In genomic region chr14:75561013-75561432, GRCh38 we compare ENCODE assay signal across 8 cellular contexts. TPM values are rescaled to one million over a fixed set of nuclear protein-coding genes. Genes with fewer than 3 reads are reported as not detected.
A peak's percentile ranks its signal among the peaks of the same experiment; 100 is the strongest.
DNase-seq lines count a peak whose midpoint lies in the region; ATAC-seq, FAIRE-seq and TF ChIP-seq lines count a peak whose summit lies in the region.

No MANE protein-coding gene starts in this region.

- H3K9ac ChIP-seq in SK-N-MC (ENCODE audit: insufficient read length) (no peak overlapping the region), K562 (ENCODE audit: insufficient read depth in 1 of 2, low read depth in 2 of 2, low read length in 2 of 2) (no peak overlapping the region)

- H3K79me2 ChIP-seq in K562 (ENCODE audit: control insufficient read depth, insufficient read depth, low read length), result no peaks in the 10 kb centered on the region

- no peaks in the 10 kb centered on the region for H3K36me3 ChIP-seq in A673 (ENCODE audit: insufficient read depth, low read length, poor library complexity, severe bottlenecking)
- no peaks in the 10 kb centered on the region for H3K36me3 ChIP-seq in SK-N-MC (ENCODE audit: insufficient read depth, low read length)
- no peaks in the 10 kb centered on the region for H3K36me3 ChIP-seq in K562 (ENCODE audit: control insufficient read depth, insufficient read depth, low read length)
- H3K36me3 ChIP-seq in gastrocnemius medialis, result no peaks in the 10 kb centered on the region

- TF ChIP-seq RAD21 in K562 (CRISPR knock-in tag; conservative IDR thresholded peaks at IDR 0.05 in 1 of 2, IDR thresholded peaks at IDR 0.05 in 1 of 2), result peak; percentile 72 to 86

- no peak for TF ChIP-seq EP300 in K562 (IDR thresholded peaks at IDR 0.05; ENCODE audit: low read length)

- H3K9me3 ChIP-seq in A673 (ENCODE audit: low read depth, low read length, poor library complexity, severe bottlenecking) (no peaks in the 10 kb centered on the region), SK-N-MC (ENCODE audit: low read depth, low read length) (no peaks in the 10 kb centered on the region), K562 (replicated peaks; ENCODE audit: control insufficient read depth, insufficient read depth, low read depth, low read length) (no peaks in the 10 kb centered on the region), gastrocnemius medialis (no peaks in the 10 kb centered on the region)

- no peaks in the 10 kb centered on the region for H3K4me1 ChIP-seq in A673 (ENCODE audit: insufficient read depth, low read length, poor library complexity, severe bottlenecking)
- no peaks in the 10 kb centered on the region for H3K4me1 ChIP-seq in K562 (replicated peaks in 1 of 2; ENCODE audit: control insufficient read depth in 2 of 2, insufficient read depth in 2 of 2, low read length in 2 of 2)
- peaks cover 40 to 53% of the 10 kb centered on the region in 2 donors for H3K4me1 ChIP-seq in gastrocnemius medialis

- in situ Hi-C loops in K562 (cut with MboI) (loop anchor here (10.0 kb wide), 1 partner anchor 256 kb away; no protein-coding TSS in a partner anchor), gastrocnemius medialis (cut with MboI; ENCODE audit: low sequenced_read_pairs in 4 of 4) (no loop called here)

- H3K27me3 ChIP-seq in A673 (replicated peaks; ENCODE audit: insufficient read depth, low read depth, low read length, poor library complexity) (peaks cover 9% of the 10 kb centered on the region), K562 (ENCODE audit: control insufficient read depth in 2 of 2, insufficient read depth in 2 of 2, low read length in 2 of 2) (peaks cover 0 to 14% of the 10 kb centered on the region in 2 experiments; a peak in 2 of 5 replicates), gastrocnemius medialis (no peaks in the 10 kb centered on the region)

- H4K20me1 ChIP-seq in K562 (replicated peaks; ENCODE audit: control insufficient read depth, insufficient read depth, low read length), result no peaks in the 10 kb centered on the region; the same call in 1 of the 2 replicates

- no TSS peak for BruUV-seq in A673 (replicated peaks; lab: Mats Ljungman, UMichigan)
- no TSS peak for BruUV-seq in K562 (replicated peaks; lab: Mats Ljungman, UMichigan)

- FAIRE-seq in K562 (lab: Jason Lieb, UNC), result peak; percentile 86

- peak; percentile 88 for ATAC-seq in K562
- peak; percentile 71 to 77 for ATAC-seq in gastrocnemius medialis

- 1% methylated on average over 6 of the region's 6 CpGs for WGBS in K562 (ENCODE audit: insufficient coverage, low coverage, missing lambda C conversion rate)

- TF ChIP-seq POLR2A in K562 (conservative IDR thresholded peaks at IDR 0.05), result no peak
- TF ChIP-seq POLR2A in gastrocnemius medialis (IDR thresholded peaks at IDR 0.05), result no peak

- CTCF ChIA-PET in A673 (lab: Charles Lee) (interaction anchor here (0.6 to 1.1 kb wide), 4 partner anchors 12 to 238 kb away, joined by 3 to 6 read pairs (median 4); no protein-coding TSS in a partner anchor), K562 (lab: Yijun Ruan, JAX; ENCODE audit: low intra/inter-chr PET ratio) (interaction anchor here (1.4 to 2.7 kb wide), 2 partner anchors 72 to 254 kb away, joined by 6 to 17 read pairs; no protein-coding TSS in a partner anchor)

- TF ChIP-seq CTCF in A673 (conservative IDR thresholded peaks at IDR 0.05; ENCODE audit: low read depth, low read length) (peak; percentile 87), GM12872 (IDR thresholded peaks at IDR 0.05; ENCODE audit: insufficient read depth, low read depth, low read length) (peak; percentile 95), K562 (IDR thresholded peaks at IDR 0.05 in 2 of 3, conservative IDR thresholded peaks at IDR 0.05 in 1 of 3; ENCODE audit: insufficient read depth in 2 of 3, low read depth in 1 of 3, low read length in 3 of 3) (peak; percentile 68 to 82 (median 81)), gastrocnemius medialis (IDR thresholded peaks at IDR 0.05 in 4 of 5, conservative IDR thresholded peaks at IDR 0.05 in 1 of 5) (peak; percentile 79 to 87 (median 85))

- no peak overlapping the region for H2AFZ ChIP-seq in K562 (ENCODE audit: low read depth, low read length)

- H3K4me3 ChIP-seq in A673 (ENCODE audit: low read depth, low read length, poor library complexity, severe bottlenecking), result no peak overlapping the region
- H3K4me3 ChIP-seq in SK-N-MC, result no peak overlapping the region
- H3K4me3 ChIP-seq in K562, result no peak overlapping the region
- H3K4me3 ChIP-seq in gastrocnemius medialis, result no peak overlapping the region

- H3K9me1 ChIP-seq in K562 (ENCODE audit: control insufficient read depth, insufficient read depth, low read length), result no peaks in the 10 kb centered on the region

- DNase-seq in A673 (ENCODE audit: low spot score), result peak; percentile 64
- DNase-seq in MV-4-11 (lab: John Stamatoyannopoulos, UW), result peak; percentile 17
- DNase-seq in SK-N-MC (ENCODE audit: low read depth, low spot score), result peak; percentile 24
- peak; percentile 62 to 81 (median 74) for DNase-seq in K562 (ENCODE audit: extremely low read depth in 1 of 4, low spot score in 3 of 4)
- DNase-seq in hippocampal formation (lab: John Stamatoyannopoulos, UW), result peak; percentile 28 to 43
- peak; percentile 83 to 92 for DNase-seq in gastrocnemius medialis
- no peak for DNase-seq in NOMO-1 (lab: John Stamatoyannopoulos, UW; ENCODE audit: unreplicated experiment in 2 of 2)

- no peak overlapping the region for H3K4me2 ChIP-seq in K562 (ENCODE audit: insufficient read depth, low read length)

- intact Hi-C loops in A673 (cut with micrococcal nuclease; ENCODE audit: unreplicated experiment) (loop anchor here (2.0 to 10.0 kb wide), 2 partner anchors 254 to 436 kb away; partner anchors contain the start of gene NEK9), K562 (cut with micrococcal nuclease) (loop anchor here (1.0 to 2.0 kb wide), 3 partner anchors 42 to 254 kb away; no protein-coding TSS in a partner anchor), gastrocnemius medialis (cut with DNase I; ENCODE audit: low total_unique reads) (loop anchor here (1.0 to 5.0 kb wide), 5 partner anchors 26 to 258 kb away; no protein-coding TSS in a partner anchor)

- no peak overlapping the region for H3K27ac ChIP-seq in A673 (ENCODE audit: low read depth, low read length, poor library complexity, severe bottlenecking)
- no peak overlapping the region for H3K27ac ChIP-seq in SK-N-MC
- H3K27ac ChIP-seq in K562 (ENCODE audit: extremely low read depth, low read depth, low read length), result no peak overlapping the region
- H3K27ac ChIP-seq in gastrocnemius medialis, result peak overlapping the region in 3 of 4 donors; percentile 35 to 89 (median 84)

- POLR2A ChIA-PET in A673 (lab: Charles Lee; ENCODE audit: low non-redundant PET) (no interaction called here), K562 (lab: Yijun Ruan, JAX) (interaction anchor here (0.6 kb wide), 1 partner anchor 96 kb away, joined by 3 read pairs; no protein-coding TSS in a partner anchor)

TF ChIP-seq in K562, 482 proteins besides CTCF, POLR2A, EP300 and RAD21 (continues in another document):
- no peak for TF ChIP-seq ZNF57 (CRISPR knock-in tag; IDR thresholded peaks at IDR 0.05)
- no peak for TF ChIP-seq DPF2 (IDR thresholded peaks at IDR 0.05)
- peak; percentile 63 for TF ChIP-seq SMC3 (conservative IDR thresholded peaks at IDR 0.05; ENCODE audit: insufficient read depth, low read depth, low read length)
- TF ChIP-seq KDM1A (IDR thresholded peaks at IDR 0.05), result peak in 1 of 2 experiments; percentile 15; a peak in 2 of 4 replicates

RNA-seq across cellular contexts. Expression of gene FLVCR2, which starts 17.4 kb away (rescaled TPM):
- total RNA-seq in A673 (2021), result 0.22 and 3.5 TPM in 2 replicates
- 0.09 TPM in 1 of 2 replicates, not detected in the other for total RNA-seq in K562 (2011; cell fraction: chromatin; rRNA removed; ENCODE audit: low replicate concordance)
- total RNA-seq in K562 (2011; cell fraction: nucleolus; rRNA removed), result not detected in 2 replicates
- total RNA-seq in K562 (2011; cell fraction: nucleoplasm; rRNA removed), result not detected in 2 replicates
- not detected in 2 replicates for total RNA-seq in K562 (2014; rRNA removed)
- not detected in 2 replicates for total RNA-seq in K562 (2014; rRNA removed; fragmentation: Illumina TruSeq; extraction: Trizol)
- total RNA-seq in K562 (2015; rRNA removed; fragmentation: Illumina TruSeq; extraction: Trizol), result 0.11 TPM in 1 of 2 replicates, not detected in the other
- total RNA-seq in K562 (2021), result 1.5 and 3.2 TPM in 2 replicates
- 0.08 TPM in 1 of 2 replicates, not detected in the other for polyA plus RNA-seq in K562 (2011; rRNA removed)
- polyA plus RNA-seq in K562 (2011; cell fraction: cytosol; rRNA removed), result 0.15 TPM in 1 of 2 replicates, not detected in the other
- polyA plus RNA-seq in K562 (2011; cell fraction: nucleus; rRNA removed), result not detected in 2 replicates
- 0.11 and 0.13 TPM in 2 replicates for polyA plus RNA-seq in K562 (2012)
- polyA plus RNA-seq in K562 (2014; fragmentation: Illumina TruSeq; extraction: Trizol), result not detected in 2 replicates
- polyA plus RNA-seq in K562 (2014; fragmentation: Nextera tagmentation; extraction: Ambion mirVana), result not detected
- polyA plus RNA-seq in K562 (2014; rRNA removed), result not detected in 2 replicates
- polyA minus RNA-seq in K562 (2011; rRNA and poly(A)+ RNA removed), result not detected in 2 replicates
- polyA minus RNA-seq in K562 (2011; cell fraction: cytosol; rRNA and poly(A)+ RNA removed), result not detected in 2 replicates
- polyA minus RNA-seq in K562 (2011; cell fraction: nucleus; rRNA and poly(A)+ RNA removed), result 0.22 TPM in 1 of 2 replicates, not detected in the other
- 10 to 100 TPM in 3 of 4 donors, 1 to 10 TPM in 1; 5.1 to 65.5 (median 14.5) TPM for total RNA-seq in gastrocnemius medialis

RNA-seq across cellular contexts. Expression of gene BATF, which starts 38.8 kb away (rescaled TPM):
- total RNA-seq in A673 (2021) (not detected in 2 replicates), K562 (2014; rRNA removed) (1.0 and 3.4 TPM in 2 replicates), K562 (2014; rRNA removed; fragmentation: Illumina TruSeq; extraction: Trizol) (0.26 TPM in 1 of 2 replicates, not detected in the other), K562 (2015; rRNA removed; fragmentation: Illumina TruSeq; extraction: Trizol) (2.1 and 2.9 TPM in 2 replicates), K562 (2021) (0.31 and 0.49 TPM in 2 replicates), gastrocnemius medialis (1 to 10 TPM in 2 of 4 donors, under 1 TPM in 2; 0.36 to 5.2 (median 1.1) TPM)
- total RNA-seq in K562 (2011; cell fraction: chromatin; rRNA removed; ENCODE audit: low replicate concordance), result not detected in 2 replicates
- 0.50 TPM in 1 of 2 replicates, not detected in the other for total RNA-seq in K562 (2011; cell fraction: nucleolus; rRNA removed)
- not detected in 2 replicates for total RNA-seq in K562 (2011; cell fraction: nucleoplasm; rRNA removed)
- polyA plus RNA-seq in K562 (2011; rRNA removed) (0.32 TPM in 1 of 2 replicates, not detected in the other), K562 (2014; fragmentation: Illumina TruSeq; extraction: Trizol) (0.55 and 1.1 TPM in 2 replicates), K562 (2014; fragmentation: Nextera tagmentation; extraction: Ambion mirVana) (under 1 TPM; 0.13 to 0.28 TPM), K562 (2014; rRNA removed) (1.0 and 1.3 TPM in 2 replicates)
- 0.31 and 0.58 TPM in 2 replicates for polyA plus RNA-seq in K562 (2011; cell fraction: cytosol; rRNA removed)
- not detected in 2 replicates for polyA plus RNA-seq in K562 (2011; cell fraction: nucleus; rRNA removed)
- polyA plus RNA-seq in K562 (2012), result 1.8 and 2.3 TPM in 2 replicates
- not detected in 2 replicates for polyA minus RNA-seq in K562 (2011; rRNA and poly(A)+ RNA removed)
- polyA minus RNA-seq in K562 (2011; cell fraction: cytosol; rRNA and poly(A)+ RNA removed), result not detected in 2 replicates
- not detected in 2 replicates for polyA minus RNA-seq in K562 (2011; cell fraction: nucleus; rRNA and poly(A)+ RNA removed)

Comparison
In these comparisons a context has a peak if more than half of its experiments do, and no peak if none do; other contexts are left out.
1. DNase-seq: peak in A673 (single experiment), MV-4-11 (single experiment), SK-N-MC (single experiment), K562 (4 of 4), hippocampal formation (2 of 2) and gastrocnemius medialis (2 of 2); none in NOMO-1 (0 of 2).
2. H3K27ac ChIP-seq: peak in gastrocnemius medialis (3 of 4); none in A673 (single experiment), SK-N-MC (single experiment) and K562 (single experiment).
3. Peak in every context shown above with its lines, with median percentiles within 50 percentile points of each other: CTCF ChIP-seq.